16 cellular contexts compared by ENCODE assay signal in the genomic region with DNA sequence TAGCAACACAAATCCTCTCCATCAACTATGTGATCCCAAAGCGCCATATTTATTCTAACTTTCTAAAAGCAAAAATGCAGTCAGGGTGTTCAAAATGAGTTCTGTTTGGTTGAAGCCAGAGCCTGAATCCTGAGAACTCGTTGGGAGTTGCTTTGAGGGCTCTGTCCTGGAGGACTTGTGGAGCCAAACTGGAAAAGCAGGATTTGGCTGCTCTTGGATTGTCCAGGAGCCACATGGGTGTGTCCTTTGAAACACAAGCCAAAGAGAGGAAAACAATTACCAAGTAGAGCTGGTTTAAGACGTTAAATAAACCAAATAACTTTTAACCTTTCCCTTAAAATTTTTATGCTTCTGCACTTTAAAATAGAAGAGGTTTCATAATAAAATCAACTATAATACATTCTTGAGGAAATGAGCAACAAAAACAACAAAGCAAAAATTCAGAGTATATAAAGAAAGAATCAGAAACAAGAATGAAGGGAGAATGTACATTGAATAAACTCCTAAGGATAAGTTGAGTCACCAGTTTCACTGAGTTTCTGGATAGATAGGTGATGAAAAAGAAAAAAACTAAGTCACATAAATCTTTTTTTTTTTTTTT. TPM values are rescaled to one million over a fixed set of nuclear protein-coding genes. Genes with fewer than 3 reads are reported as not detected.
DNase-seq lines count a peak whose midpoint lies in the region; ATAC-seq and TF ChIP-seq lines count a peak whose summit lies in the region.
"Had no signal": no experiment of that assay in that cellular context is flagged by ENCODE, and none has a peak within 500 bp of the region (broad histone marks: within the 10 kb centered on the region; RNA-seq: fewer than 3 reads in every experiment).

No MANE protein-coding gene starts in this region.

- TF ChIP-seq CTCF in PC-9 (conservative IDR thresholded peaks at IDR 0.05) = no peak
- TF ChIP-seq CTCF in fibroblast of pulmonary artery (IDR thresholded peaks at IDR 0.05; ENCODE audit: low read length, missing control alignments) = no peak
- no peak for TF ChIP-seq CTCF in nephron progenitor cell (IDR thresholded peaks at IDR 0.05)

- peaks cover 20% of the 10 kb centered on the region for H3K9me3 ChIP-seq in PC-9 (ENCODE audit: insufficient read depth, low read depth)
- no peaks in the 10 kb centered on the region for H3K9me3 ChIP-seq in skeletal muscle satellite cell (replicated peaks; ENCODE audit: low read length)
- H3K9me3 ChIP-seq: heart right ventricle had no signal

- H3K27ac Mint-ChIP-seq in nephron progenitor cell = no peak overlapping the region
- no peak overlapping the region for H3K27ac Mint-ChIP-seq in stimulated activated naive B cell treated with anti-CD40 and anti-IgM and Interleukin-4, amounts not matched to agents 10 μg/mL and 1 μg/mL and 100 μg/mL, for 72 hours
- H3K27ac Mint-ChIP-seq: effector memory CD8-positive, alpha-beta T cell; memory B cell had no signal

- H3K27me3 ChIP-seq in PC-9 (ENCODE audit: insufficient read depth, low read depth) (no peaks in the 10 kb centered on the region), skeletal muscle satellite cell (ENCODE audit: control insufficient read depth, insufficient read depth, low read length) (no peaks in the 10 kb centered on the region)
- H3K27me3 ChIP-seq: heart right ventricle had no signal

- peak overlapping the region; percentile 21 for H3K9ac ChIP-seq in skeletal muscle satellite cell (ENCODE audit: low read depth, low read length)

- H3K4me1 ChIP-seq in PC-9 (replicated peaks; ENCODE audit: insufficient read depth) (peaks cover 57% of the 10 kb centered on the region), skeletal muscle satellite cell (ENCODE audit: control insufficient read depth, insufficient read depth, low read length) (peaks cover 30% of the 10 kb centered on the region)

- H3K4me2 ChIP-seq in PC-9 (peak overlapping the region; percentile 70), skeletal muscle satellite cell (ENCODE audit: low read length) (peak overlapping the region; percentile 53)

- no peaks in the 10 kb centered on the region for H3K4me1 Mint-ChIP-seq in nephron progenitor cell
- H3K4me1 Mint-ChIP-seq in stimulated activated naive B cell treated with anti-CD40 and anti-IgM and Interleukin-4, amounts not matched to agents 10 μg/mL and 1 μg/mL and 100 μg/mL, for 72 hours = no peaks in the 10 kb centered on the region
- H3K4me1 Mint-ChIP-seq: memory B cell had no signal

- no peaks in the 10 kb centered on the region for H3K9me3 Mint-ChIP-seq in nephron progenitor cell
- H3K9me3 Mint-ChIP-seq in stimulated activated naive B cell treated with anti-CD40 and anti-IgM and Interleukin-4, amounts not matched to agents 10 μg/mL and 1 μg/mL and 100 μg/mL, for 72 hours = no peaks in the 10 kb centered on the region
- H3K9me3 Mint-ChIP-seq: effector memory CD8-positive, alpha-beta T cell had no signal

- no peak overlapping the region for H2AFZ ChIP-seq in PC-9

- H3F3A ChIP-seq in PC-9 (ENCODE audit: insufficient read depth, low read depth) = peaks cover 25% of the 10 kb centered on the region

- no peaks in the 10 kb centered on the region for H3K79me2 ChIP-seq in PC-9 (ENCODE audit: low read depth)

- H3K27me3 Mint-ChIP-seq in nephron progenitor cell (ENCODE audit: low read depth, poor library complexity) = no peaks in the 10 kb centered on the region
- peaks cover 4 to 11% of the 10 kb centered on the region in 2 donors for H3K27me3 Mint-ChIP-seq in stimulated activated naive B cell treated with anti-CD40 and anti-IgM and Interleukin-4, amounts not matched to agents 10 μg/mL and 1 μg/mL and 100 μg/mL, for 72 hours

- H3K36me3 ChIP-seq in PC-9 (ENCODE audit: low read depth) (no peaks in the 10 kb centered on the region), skeletal muscle satellite cell (ENCODE audit: insufficient read depth, low read length) (no peaks in the 10 kb centered on the region)
- H3K36me3 ChIP-seq: heart right ventricle had no signal

- DNase-seq in ELF-1 (ENCODE audit: low read depth, low spot score) (peak; percentile 85), PC-9 (peak; percentile 76 to 87), fibroblast of pulmonary artery (ENCODE audit: low read depth) (peak; percentile 11), nephron progenitor cell (no peak), RPMI8226 (no peak), NCI-H187 (lab: John Stamatoyannopoulos, UW) (no peak)
- DNase-seq in stimulated activated naive B cell treated with anti-CD40 and anti-IgM and Interleukin-4, amounts not matched to agents 10 μg/mL and 1 μg/mL and 100 μg/mL, for 72 hours = no peak
- DNase-seq: activated T-cell treated with anti-CD3 and anti-CD28 coated beads for 4 hours; amniotic stem cell; C1 segment of cervical spinal cord; effector memory CD8-positive, alpha-beta T cell; heart right ventricle; NCI-H774; occipital lobe had no signal

- CTCF ChIA-PET in PC-9 (lab: Charles Lee) = no interaction called here

- no peaks in the 10 kb centered on the region for H3K9me2 ChIP-seq in PC-9 (ENCODE audit: insufficient read depth)

- no peaks in the 10 kb centered on the region for H4K20me1 ChIP-seq in PC-9 (ENCODE audit: insufficient read depth)

- ATAC-seq in stimulated activated naive B cell treated with anti-CD40 and anti-IgM and Interleukin-4, amounts not matched to agents 10 μg/mL and 1 μg/mL and 100 μg/mL, for 72 hours (replicated peaks) = no peak
- ATAC-seq: effector memory CD8-positive, alpha-beta T cell had no signal

- BruUV-seq in PC-9 (replicated peaks; lab: Mats Ljungman, UMichigan) = no TSS peak

- H3K4me3 Mint-ChIP-seq in nephron progenitor cell = no peak overlapping the region
- H3K4me3 Mint-ChIP-seq in stimulated activated naive B cell treated with anti-CD40 and anti-IgM and Interleukin-4, amounts not matched to agents 10 μg/mL and 1 μg/mL and 100 μg/mL, for 72 hours = no peak overlapping the region
- H3K4me3 Mint-ChIP-seq: effector memory CD8-positive, alpha-beta T cell; memory B cell had no signal

- peak overlapping the region; percentile 25; the same call in 1 of the 2 replicates for H3K4me3 ChIP-seq in PC-9
- H3K4me3 ChIP-seq in fibroblast of pulmonary artery (replicated peaks; ENCODE audit: low read depth, low read length) = no peak overlapping the region
- no peak overlapping the region for H3K4me3 ChIP-seq in skeletal muscle satellite cell (ENCODE audit: low read length)
- H3K4me3 ChIP-seq: heart right ventricle had no signal

- H3K27ac ChIP-seq in PC-9 = peak overlapping the region; percentile 98
- H3K27ac ChIP-seq: heart right ventricle had no signal

- H3K36me3 Mint-ChIP-seq in nephron progenitor cell (ENCODE audit: low read depth) = no peaks in the 10 kb centered on the region
- no peaks in the 10 kb centered on the region for H3K36me3 Mint-ChIP-seq in stimulated activated naive B cell treated with anti-CD40 and anti-IgM and Interleukin-4, amounts not matched to agents 10 μg/mL and 1 μg/mL and 100 μg/mL, for 72 hours
- H3K36me3 Mint-ChIP-seq: memory B cell had no signal

- intact Hi-C loops in PC-9 (cut with micrococcal nuclease; ENCODE audit: unreplicated experiment) = loop anchor here (5.0 kb wide), 1 partner anchor 120 kb away; no protein-coding TSS in a partner anchor

- POLR2A ChIA-PET in PC-9 (lab: Charles Lee; ENCODE audit: unreplicated experiment) = no interaction called here

RNA-seq across cellular contexts. Expression of gene C5orf46, which starts 13.5 kb away (rescaled TPM):
- total RNA-seq in PC-9 (2021) = 1.0 TPM in 1 of 2 replicates, not detected in the other
- 0.44 TPM in 1 of 2 replicates, not detected in the other for total RNA-seq in skeletal muscle satellite cell (2012; rRNA removed)
- total RNA-seq: occipital lobe had no signal

RNA-seq across cellular contexts. Expression of gene SCGB3A2, which starts 14.3 kb away (rescaled TPM):
- not detected in 2 replicates for total RNA-seq in PC-9 (2021)
- not detected in 2 replicates for total RNA-seq in skeletal muscle satellite cell (2012; rRNA removed)
- total RNA-seq: heart right ventricle, occipital lobe had no signal

Comparison
In these comparisons a context has a peak if more than half of its experiments do, and no peak if none do; other contexts are left out.
1. DNase-seq: peak in ELF-1 (single experiment), PC-9 (2 of 2) and fibroblast of pulmonary artery (single experiment); none in nephron progenitor cell (single experiment), RPMI8226 (single experiment), stimulated activated naive B cell treated with anti-CD40 and anti-IgM and Interleukin-4, amounts not matched to agents 10 μg/mL and 1 μg/mL and 100 μg/mL, for 72 hours (single experiment) and NCI-H187 (0 of 2).